ENCODE assay signal across 8 cellular contexts in genomic region chr14:28751467-28752058, GRCh38. TPM values are rescaled to one million over a fixed set of nuclear protein-coding genes. Genes with fewer than 3 reads are reported as not detected.
DNase-seq lines count a peak whose midpoint lies in the region; ATAC-seq and TF ChIP-seq lines count a peak whose summit lies in the region.

No MANE protein-coding gene starts in this region.

- POLR2A ChIA-PET in PC-9 (lab: Charles Lee; ENCODE audit: unreplicated experiment), result interaction anchor here (0.6 kb wide), 1 partner anchor 625 kb away, joined by 3 read pairs; no protein-coding TSS in a partner anchor

- H2AFZ ChIP-seq in PC-9, result no peak overlapping the region

- CTCF ChIA-PET in PC-9 (lab: Charles Lee), result no interaction called here

- no peaks in the 10 kb centered on the region for H4K20me1 ChIP-seq in PC-9 (ENCODE audit: insufficient read depth)

- no peaks in the 10 kb centered on the region for H3K36me3 ChIP-seq in PC-9 (ENCODE audit: low read depth)

- H3K27me3 ChIP-seq in PC-9 (ENCODE audit: insufficient read depth, low read depth), result no peaks in the 10 kb centered on the region

- no peak overlapping the region for H3K4me3 Mint-ChIP-seq in activated T-cell treated with anti-CD3 and anti-CD28 coated beads, Interleukin-2, amount 50 U/mL, for 72 hours

- no peaks in the 10 kb centered on the region for H3K4me1 ChIP-seq in PC-9 (replicated peaks; ENCODE audit: insufficient read depth)

- no TSS peak for BruUV-seq in PC-9 (replicated peaks; lab: Mats Ljungman, UMichigan)

- ATAC-seq in GM19395 (IDR thresholded peaks at IDR 0.05; ENCODE audit: unreplicated experiment), result peak; percentile 68
- ATAC-seq in activated T-cell treated with anti-CD3 and anti-CD28 coated beads, Interleukin-2, amount 50 U/mL, for 72 hours (replicated peaks in 1 of 2), result no peak

- TF ChIP-seq CTCF in PC-9 (conservative IDR thresholded peaks at IDR 0.05), result peak; percentile 70

- no peak overlapping the region for H3K4me2 ChIP-seq in PC-9

- no peak for TF ChIP-seq POLR2A in erythroblast (IDR thresholded peaks at IDR 0.05; ENCODE audit: low read length)

- peaks cover 1 to 6% of the 10 kb centered on the region in 2 donors for H3K36me3 Mint-ChIP-seq in activated T-cell treated with anti-CD3 and anti-CD28 coated beads, Interleukin-2, amount 50 U/mL, for 72 hours (ENCODE audit: insufficient read depth in 2 of 2)

- H3F3A ChIP-seq in PC-9 (ENCODE audit: insufficient read depth, low read depth), result no peaks in the 10 kb centered on the region

- no peaks in the 10 kb centered on the region for H3K79me2 ChIP-seq in PC-9 (ENCODE audit: low read depth)

- H3K9me3 ChIP-seq in PC-9 (ENCODE audit: insufficient read depth, low read depth), result no peaks in the 10 kb centered on the region

- DNase-seq in DMS53 treated with DMSO at 0.1 percent for 48 hours (lab: John Stamatoyannopoulos, UW; ENCODE audit: unreplicated experiment), result peak; percentile 72
- DNase-seq in HT1080 (ENCODE audit: low read depth), result peak; percentile 61
- DNase-seq in PC-9, result peak in 1 of 2 experiments; percentile 31
- peak; percentile 24 to 42 for DNase-seq in erythroblast (lab: John Stamatoyannopoulos, UW)
- peak; percentile 53 for DNase-seq in renal cortical epithelial cell (ENCODE audit: low read depth)
- DNase-seq in activated T-cell treated with anti-CD3 and anti-CD28 coated beads, Interleukin-2, amount 50 U/mL, for 72 hours, result no peak
- DNase-seq in activated CD4-positive, alpha-beta T cell treated with anti-CD3 and anti-CD28 coated beads for 4 hours, result no peak

- no peak overlapping the region for H3K4me3 ChIP-seq in PC-9

- H3K27ac Mint-ChIP-seq in activated T-cell treated with anti-CD3 and anti-CD28 coated beads, Interleukin-2, amount 50 U/mL, for 72 hours, result no peak overlapping the region

- H3K9me2 ChIP-seq in PC-9 (ENCODE audit: insufficient read depth), result no peaks in the 10 kb centered on the region

- no peak overlapping the region for H3K27ac ChIP-seq in PC-9

- H3K9me3 Mint-ChIP-seq in activated T-cell treated with anti-CD3 and anti-CD28 coated beads, Interleukin-2, amount 50 U/mL, for 72 hours, result peaks cover 5 to 7% of the 10 kb centered on the region in 2 donors

- H3K4me1 Mint-ChIP-seq in activated T-cell treated with anti-CD3 and anti-CD28 coated beads, Interleukin-2, amount 50 U/mL, for 72 hours (ENCODE audit: low read depth), result no peaks in the 10 kb centered on the region

- intact Hi-C loops in PC-9 (cut with micrococcal nuclease; ENCODE audit: unreplicated experiment), result loop anchor here (5.0 kb wide), 3 partner anchors 89 to 1691 kb away; no protein-coding TSS in a partner anchor

- H3K27me3 Mint-ChIP-seq in activated T-cell treated with anti-CD3 and anti-CD28 coated beads, Interleukin-2, amount 50 U/mL, for 72 hours (ENCODE audit: low read depth), result peaks cover 21% of the 10 kb centered on the region

RNA-seq across cellular contexts. Expression of gene FOXG1, which starts 15.0 kb away (rescaled TPM):
- total RNA-seq in HT1080 (2014; rRNA removed; shearing (Covaris generic)), result not detected in 2 replicates
- not detected in 2 replicates for polyA plus RNA-seq in HT1080 (2015; cell fraction: cytosol; rRNA removed)
- polyA plus RNA-seq in HT1080 (2015; cell fraction: nucleus; rRNA removed), result not detected in 2 replicates
- total RNA-seq in PC-9 (2021), result not detected in 2 replicates
- not detected in 2 replicates for total RNA-seq in renal cortical epithelial cell
- total RNA-seq in activated T-cell treated with anti-CD3 and anti-CD28 coated beads, Interleukin-2, amount 50 U/mL, for 72 hours, result not detected

Comparison
In these comparisons a context has a peak if more than half of its experiments do, and no peak if none do; other contexts are left out.
1. DNase-seq: peak in DMS53 treated with DMSO at 0.1 percent for 48 hours (single experiment), HT1080 (single experiment), erythroblast (2 of 2) and renal cortical epithelial cell (single experiment); none in activated T-cell treated with anti-CD3 and anti-CD28 coated beads, Interleukin-2, amount 50 U/mL, for 72 hours (0 of 2) and activated CD4-positive, alpha-beta T cell treated with anti-CD3 and anti-CD28 coated beads for 4 hours (0 of 2).